ENCODE assay signal across 1 cellular context in the genomic region with DNA sequence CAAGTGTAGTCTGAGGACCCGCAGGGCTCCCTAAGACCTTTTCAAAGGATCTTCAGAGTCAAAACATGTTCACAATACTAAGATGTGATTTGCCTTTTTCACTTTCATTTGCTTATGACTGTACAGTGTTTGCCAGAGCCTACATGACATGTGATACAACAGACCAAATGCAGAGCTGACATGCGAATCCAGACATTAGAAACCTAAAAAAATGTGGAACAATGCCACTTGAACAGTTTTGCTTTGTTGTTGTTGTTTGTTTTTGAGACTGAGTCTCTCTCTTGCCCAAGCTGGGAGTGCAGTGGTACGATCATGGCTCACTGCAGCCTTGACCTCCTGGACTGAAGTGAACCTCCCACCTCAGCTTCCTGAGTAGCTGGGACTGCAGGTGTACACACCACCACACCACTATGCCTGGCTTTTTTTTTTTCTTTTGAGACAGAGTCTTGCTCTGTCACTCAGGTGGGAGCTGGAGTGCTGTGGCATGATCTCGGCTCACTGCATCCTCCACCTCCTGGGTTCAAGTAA.
TF ChIP-seq lines count a peak whose summit lies in the region.

No MANE protein-coding gene starts in this region.

TF ChIP-seq in HEK293T, 16 proteins besides CTCF, POLR2A, EP300 and RAD21 (continued from another document):
- TF ChIP-seq SUZ12 (IDR thresholded peaks at IDR 0.05) = no peak
